ENCODE assay signal across 8 cellular contexts in genomic region chr9:20552874-20553624, GRCh38.
DNase-seq lines count a peak whose midpoint lies in the region; TF ChIP-seq lines count a peak whose summit lies in the region.

No MANE protein-coding gene starts in this region.

- no peaks in the 10 kb centered on the region for H3K79me1 ChIP-seq in mesendoderm (ENCODE audit: low read length)

- peaks cover 11% of the 10 kb centered on the region for H3F3A ChIP-seq in GM23248 (ENCODE audit: insufficient read depth)

- no peaks in the 10 kb centered on the region for H4K20me1 ChIP-seq in GM23248 (ENCODE audit: insufficient read depth)

- H3K23ac ChIP-seq in mesendoderm (ENCODE audit: low read length): no peak overlapping the region

- no peak overlapping the region for H2BK15ac ChIP-seq in mesendoderm (replicated peaks; ENCODE audit: low read depth)

- 53 to 56% methylated on average over 4 of the region's 4 CpGs for WGBS in GM23248 (ENCODE audit: low coverage in 1 of 2, low lambda C conversion rate in 2 of 2, missing lambda C conversion rate in 2 of 2), 2 experiments
- WGBS in mesendoderm (ENCODE audit: extremely low coverage, insufficient coverage, low lambda C conversion rate): no CpG with 5 or more reads among the region's 4 CpGs
- 62 to 73% methylated on average over 4 of the region's 4 CpGs for WGBS in lower leg skin, 2 donors

- H3K4me3 ChIP-seq in GM23248 (no peak overlapping the region), mesendoderm (ENCODE audit: low read length) (no peak overlapping the region), lower leg skin (ENCODE audit: low read depth, poor library complexity, severe bottlenecking) (no peak overlapping the region)

- no peak overlapping the region for H2AK5ac ChIP-seq in mesendoderm (ENCODE audit: low read length)

- no peak overlapping the region for H3K27ac ChIP-seq in GM23248
- H3K27ac ChIP-seq in mesendoderm (ENCODE audit: low read depth, low read length): no peak overlapping the region

- no peaks in the 10 kb centered on the region for H3K9me3 Mint-ChIP-seq in activated CD4-positive, alpha-beta memory T cell treated with anti-CD3 and anti-CD28 coated beads, Interleukin-2, amount 10 ng/mL, durations not matched to agents 7 days and 5 days

- POLR2A ChIA-PET in activated CD4-positive, alpha-beta memory T cell treated with anti-CD3 and anti-CD28 coated beads, Interleukin-2, amount 10 ng/mL, durations not matched to agents 7 days and 5 days (lab: Charles Lee): interaction anchor here (0.8 to 5.5 kb wide), 7 partner anchors 9 to 131 kb away, joined by 3 to 39 read pairs (median 3); partner anchors contain the start of genes FOCAD and MLLT3

- peak overlapping the region; percentile 28 for H2BK120ac ChIP-seq in mesendoderm (ENCODE audit: low read depth, low read length)

- H3K9me2 ChIP-seq in GM23248 (ENCODE audit: insufficient read depth): no peaks in the 10 kb centered on the region

- H2AFZ ChIP-seq in GM23248: no peak overlapping the region

- H3K27me3 ChIP-seq in GM23248 (replicated peaks; ENCODE audit: insufficient read depth): no peaks in the 10 kb centered on the region
- no peaks in the 10 kb centered on the region for H3K27me3 ChIP-seq in mesendoderm (ENCODE audit: insufficient read depth, low read length, poor library complexity)

- peak overlapping the region; percentile 81 for H3K27ac Mint-ChIP-seq in activated CD4-positive, alpha-beta memory T cell treated with anti-CD3 and anti-CD28 coated beads, Interleukin-2, amount 10 ng/mL, durations not matched to agents 7 days and 5 days

- in situ Hi-C loops in GM23248 (cut with MboI): no loop called here

- TF ChIP-seq CTCF in lower leg skin (IDR thresholded peaks at IDR 0.05): no peak

- no peak overlapping the region for H4K5ac ChIP-seq in mesendoderm (ENCODE audit: low read length)

- no peak overlapping the region for H3K4ac ChIP-seq in mesendoderm (ENCODE audit: low read depth, low read length)

- H3K36me3 Mint-ChIP-seq in activated CD4-positive, alpha-beta memory T cell treated with anti-CD3 and anti-CD28 coated beads, Interleukin-2, amount 10 ng/mL, durations not matched to agents 7 days and 5 days (ENCODE audit: low read depth): peaks cover 18% of the 10 kb centered on the region

- H3K4me2 ChIP-seq in GM23248 (ENCODE audit: unreplicated experiment) (no peak overlapping the region), mesendoderm (ENCODE audit: low read length) (no peak overlapping the region)

- H2BK5ac ChIP-seq in mesendoderm (ENCODE audit: low read length): no peak overlapping the region

- intact Hi-C loops in lower leg skin (cut with DNase I; ENCODE audit: low total_unique reads): no loop called here

- peak; percentile 2 for DNase-seq in Daoy (ENCODE audit: low read depth)
- DNase-seq in GM23248: peak; percentile 53
- DNase-seq in activated CD4-positive, alpha-beta memory T cell treated with anti-CD3 and anti-CD28 coated beads, Interleukin-2, amount 10 ng/mL, durations not matched to agents 7 days and 5 days: no peak
- no peak for DNase-seq in mesendoderm
- DNase-seq in lower leg skin (ENCODE audit: low spot score in 2 of 2): no peak
- DNase-seq in stimulated activated CD8-positive, alpha-beta memory T cell treated with anti-CD3 and anti-CD28 coated beads, Interleukin-4, amount 100 ng/mL, for 48 hours: no peak
- no peak for DNase-seq in NOMO-1 treated with DMSO at 0.1 percent for 48 hours (lab: John Stamatoyannopoulos, UW; ENCODE audit: unreplicated experiment)
- no peak for DNase-seq in SKM-1 (lab: John Stamatoyannopoulos, UW; ENCODE audit: unreplicated experiment)

- peaks cover 57% of the 10 kb centered on the region for H3K4me1 Mint-ChIP-seq in activated CD4-positive, alpha-beta memory T cell treated with anti-CD3 and anti-CD28 coated beads, Interleukin-2, amount 10 ng/mL, durations not matched to agents 7 days and 5 days

- peak overlapping the region; percentile 50 for H3K4me3 Mint-ChIP-seq in activated CD4-positive, alpha-beta memory T cell treated with anti-CD3 and anti-CD28 coated beads, Interleukin-2, amount 10 ng/mL, durations not matched to agents 7 days and 5 days

- no peak overlapping the region for H4K8ac ChIP-seq in mesendoderm (ENCODE audit: low read depth, low read length)

- no peak for TF ChIP-seq POLR2A in lower leg skin (IDR thresholded peaks at IDR 0.05)

- H3K9me3 ChIP-seq in GM23248 (ENCODE audit: low read depth): no peaks in the 10 kb centered on the region

- CTCF ChIA-PET in activated CD4-positive, alpha-beta memory T cell treated with anti-CD3 and anti-CD28 coated beads, Interleukin-2, amount 10 ng/mL, durations not matched to agents 7 days and 5 days (lab: Charles Lee): interaction anchor here (0.7 to 2.7 kb wide), 7 partner anchors 8 to 200 kb away, joined by 3 to 16 read pairs (median 3); partner anchors contain the start of gene MLLT3

- H3K79me2 ChIP-seq in GM23248 (ENCODE audit: insufficient read depth) (peaks cover 66% of the 10 kb centered on the region), mesendoderm (ENCODE audit: control insufficient read depth, insufficient read depth, low read length) (no peaks in the 10 kb centered on the region)

- H3K27me3 Mint-ChIP-seq in activated CD4-positive, alpha-beta memory T cell treated with anti-CD3 and anti-CD28 coated beads, Interleukin-2, amount 10 ng/mL, durations not matched to agents 7 days and 5 days: no peaks in the 10 kb centered on the region

- H3K9ac ChIP-seq in GM23248: no peak overlapping the region
- no peak overlapping the region for H3K9ac ChIP-seq in mesendoderm (ENCODE audit: low read length)

- H3K36me3 ChIP-seq in GM23248 (ENCODE audit: low read depth) (no peaks in the 10 kb centered on the region), mesendoderm (ENCODE audit: control insufficient read depth, insufficient read depth, low read length) (no peaks in the 10 kb centered on the region)

- H3K4me1 ChIP-seq in GM23248 (ENCODE audit: insufficient read depth) (peaks cover 29% of the 10 kb centered on the region), mesendoderm (ENCODE audit: control insufficient read depth, low read depth, low read length) (no peaks in the 10 kb centered on the region)

- no peak overlapping the region for H3K18ac ChIP-seq in mesendoderm (ENCODE audit: low read length)

- no peak overlapping the region for H3K56ac ChIP-seq in mesendoderm (ENCODE audit: low read length)

Comparison
In these comparisons a context has a peak if more than half of its experiments do, and no peak if none do; other contexts are left out.
1. DNase-seq: peak in Daoy (single experiment) and GM23248 (single experiment); none in activated CD4-positive, alpha-beta memory T cell treated with anti-CD3 and anti-CD28 coated beads, Interleukin-2, amount 10 ng/mL, durations not matched to agents 7 days and 5 days (single experiment), mesendoderm (single experiment), lower leg skin (0 of 2), stimulated activated CD8-positive, alpha-beta memory T cell treated with anti-CD3 and anti-CD28 coated beads, Interleukin-4, amount 100 ng/mL, for 48 hours (single experiment), NOMO-1 treated with DMSO at 0.1 percent for 48 hours (single experiment) and SKM-1 (single experiment).